8 cellular contexts compared by ENCODE assay signal in the genomic region with DNA sequence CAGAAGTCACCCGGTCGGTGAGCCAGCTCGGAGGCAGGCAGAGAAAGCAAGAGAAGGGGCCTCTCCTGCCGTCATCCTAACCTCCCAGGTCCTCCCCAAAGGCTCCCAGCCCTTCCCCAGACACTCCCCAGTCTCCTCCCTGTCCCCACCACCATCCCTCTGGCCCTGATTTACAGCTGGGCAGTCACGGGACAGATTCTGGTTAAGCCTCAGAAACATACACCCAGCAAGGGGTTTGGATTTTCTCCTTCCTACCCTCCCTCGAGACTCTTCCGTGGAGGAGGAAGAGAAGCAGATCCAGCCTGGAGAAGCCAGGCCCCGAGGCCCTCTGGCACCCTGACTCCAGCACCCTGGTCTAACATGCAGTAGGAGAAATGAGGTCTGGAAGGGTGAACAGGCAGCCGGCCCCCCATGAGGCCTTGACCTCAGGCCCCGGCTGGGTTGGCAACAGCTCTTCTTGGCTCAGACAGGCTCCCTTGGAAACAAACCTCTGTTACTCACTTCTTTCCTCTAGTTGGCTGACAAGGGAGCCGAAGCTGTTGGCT.
DNase-seq lines count a peak whose midpoint lies in the region; ATAC-seq and TF ChIP-seq lines count a peak whose summit lies in the region.

No MANE protein-coding gene starts in this region.

- H3K27me3 Mint-ChIP-seq in natural killer cell treated with Interleukin-12 subunit alpha and Interleukin-12 subunit beta and Interleukin-15 and Interleukin-18, amount 100 ng/mL, for 72 hours = peaks cover 4 to 7% of the 10 kb centered on the region in 2 donors
- H3K27me3 Mint-ChIP-seq in natural killer cell (ENCODE audit: low read depth in 2 of 2) = peaks cover 5 to 9% of the 10 kb centered on the region in 2 donors
- H3K27me3 Mint-ChIP-seq in neural crest cell (ENCODE audit: low read depth) = peaks cover 69% of the 10 kb centered on the region

- H3K4me3 Mint-ChIP-seq in natural killer cell treated with Interleukin-12 subunit alpha and Interleukin-12 subunit beta and Interleukin-15 and Interleukin-18, amount 100 ng/mL, for 72 hours = no peak overlapping the region
- H3K4me3 Mint-ChIP-seq in natural killer cell (no peak overlapping the region), neural crest cell (peak overlapping the region; percentile 64)

- intact Hi-C loops in natural killer cell (cut with micrococcal nuclease) = no loop called here

- ATAC-seq in natural killer cell treated with Interleukin-12 subunit alpha and Interleukin-12 subunit beta and Interleukin-15 and Interleukin-18, amount 100 ng/mL, for 72 hours = no peak
- no peak for ATAC-seq in natural killer cell
- ATAC-seq in HG02973 (IDR thresholded peaks at IDR 0.05; ENCODE audit: unreplicated experiment) = no peak
- no peak for ATAC-seq in HG03457 (IDR thresholded peaks at IDR 0.05; ENCODE audit: unreplicated experiment)

- H3K27ac Mint-ChIP-seq in natural killer cell treated with Interleukin-12 subunit alpha and Interleukin-12 subunit beta and Interleukin-15 and Interleukin-18, amount 100 ng/mL, for 72 hours = no peak overlapping the region
- no peak overlapping the region for H3K27ac Mint-ChIP-seq in natural killer cell
- no peak overlapping the region for H3K27ac Mint-ChIP-seq in neural crest cell (ENCODE audit: unreplicated experiment)

- no peaks in the 10 kb centered on the region for H3K9me3 Mint-ChIP-seq in natural killer cell treated with Interleukin-12 subunit alpha and Interleukin-12 subunit beta and Interleukin-15 and Interleukin-18, amount 100 ng/mL, for 72 hours
- no peaks in the 10 kb centered on the region for H3K9me3 Mint-ChIP-seq in natural killer cell
- H3K9me3 Mint-ChIP-seq in neural crest cell = no peaks in the 10 kb centered on the region

- H3K4me1 Mint-ChIP-seq in natural killer cell treated with Interleukin-12 subunit alpha and Interleukin-12 subunit beta and Interleukin-15 and Interleukin-18, amount 100 ng/mL, for 72 hours (ENCODE audit: low read depth in 2 of 2) = peaks cover 21 to 24% of the 10 kb centered on the region in 2 donors
- H3K4me1 Mint-ChIP-seq in natural killer cell (peaks cover 27 to 34% of the 10 kb centered on the region in 2 donors), neural crest cell (peaks cover 77% of the 10 kb centered on the region)

- peak; percentile 44 for DNase-seq in natural killer cell treated with Interleukin-12 subunit alpha and Interleukin-12 subunit beta and Interleukin-15 and Interleukin-18, amount 100 ng/mL, for 72 hours (ENCODE audit: low spot score)
- DNase-seq in natural killer cell = no peak
- DNase-seq in fibroblast of the conjunctiva (ENCODE audit: low read depth) = peak; percentile 81
- DNase-seq in neural crest cell (ENCODE audit: low read depth, low spot score) = no peak
- DNase-seq in HuH-7.5 (ENCODE audit: low spot score) = no peak
- DNase-seq in NCI-H1105 (lab: John Stamatoyannopoulos, UW) = no peak

- no peaks in the 10 kb centered on the region for H3K36me3 Mint-ChIP-seq in natural killer cell treated with Interleukin-12 subunit alpha and Interleukin-12 subunit beta and Interleukin-15 and Interleukin-18, amount 100 ng/mL, for 72 hours
- H3K36me3 Mint-ChIP-seq in natural killer cell = no peaks in the 10 kb centered on the region
- H3K36me3 Mint-ChIP-seq in neural crest cell (ENCODE audit: low read depth) = peaks cover 2% of the 10 kb centered on the region

- TF ChIP-seq CTCF in natural killer cell (IDR thresholded peaks at IDR 0.05) (no peak), neural crest cell (conservative IDR thresholded peaks at IDR 0.05) (no peak)

Comparison
In these comparisons a context has a peak if more than half of its experiments do, and no peak if none do; other contexts are left out.
1. DNase-seq: peak in natural killer cell treated with Interleukin-12 subunit alpha and Interleukin-12 subunit beta and Interleukin-15 and Interleukin-18, amount 100 ng/mL, for 72 hours (single experiment) and fibroblast of the conjunctiva (single experiment); none in natural killer cell (single experiment), neural crest cell (single experiment), HuH-7.5 (single experiment) and NCI-H1105 (single experiment).